In the genomic region with DNA sequence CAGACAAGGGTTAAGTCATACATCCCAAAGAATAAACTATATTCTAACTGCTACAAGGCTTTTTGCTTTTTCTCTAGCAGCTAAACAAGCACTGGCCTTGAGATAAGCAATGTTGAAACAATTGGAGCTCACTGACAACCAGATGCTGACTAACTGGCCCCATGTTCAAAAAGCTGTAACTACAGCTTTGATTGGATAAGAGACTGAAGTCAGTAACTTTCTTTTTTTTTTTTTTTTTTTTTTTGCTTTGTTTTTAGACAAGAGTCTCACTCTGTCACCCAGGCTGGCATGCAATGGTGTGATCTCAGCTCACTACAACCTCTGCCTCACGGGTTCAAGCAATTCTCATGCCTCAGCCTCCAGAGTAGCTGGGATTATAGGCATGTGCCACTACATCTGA, we compare ENCODE assay signal across 19 cellular contexts. TPM values are rescaled to one million over a fixed set of nuclear protein-coding genes. Genes with fewer than 3 reads are reported as not detected.
A peak's percentile ranks its signal among the peaks of the same experiment; 100 is the strongest.
DNase-seq lines count a peak whose midpoint lies in the region; ATAC-seq, FAIRE-seq and TF ChIP-seq lines count a peak whose summit lies in the region.
"Had no signal": no experiment of that assay in that cellular context is flagged by ENCODE, and none has a peak within 500 bp of the region (broad histone marks: within the 10 kb centered on the region; RNA-seq: fewer than 3 reads in every experiment).

No MANE protein-coding gene starts in this region.

- H4K20me1 ChIP-seq in endothelial cell of umbilical vein (replicated peaks; ENCODE audit: control insufficient read depth, extremely low read depth, insufficient read depth, low read length) = no peaks in the 10 kb centered on the region

- H3K79me2 ChIP-seq in endothelial cell of umbilical vein (ENCODE audit: control insufficient read depth, insufficient read depth, low read length) = no peaks in the 10 kb centered on the region

- no peak for FAIRE-seq in endothelial cell of umbilical vein (lab: Jason Lieb, UNC)
- FAIRE-seq: A549, GM12878, GM18507 had no signal

- H3K27me3 ChIP-seq in adrenal gland = no peaks in the 10 kb centered on the region
- H3K27me3 ChIP-seq in endothelial cell of umbilical vein (ENCODE audit: control insufficient read depth in 2 of 2, insufficient read depth in 2 of 2, low read length in 2 of 2) = no peaks in the 10 kb centered on the region
- peaks cover 0 to 9% of the 10 kb centered on the region in 2 experiments for H3K27me3 ChIP-seq in mesenchymal stem cell (ENCODE audit: control insufficient read depth in 1 of 2, insufficient read depth in 1 of 2, low read length in 2 of 2)
- H3K27me3 ChIP-seq: BE2C had no signal

- H3K36me3 ChIP-seq in adrenal gland (replicated peaks in 1 of 2) = no peaks in the 10 kb centered on the region
- H3K36me3 ChIP-seq in endothelial cell of umbilical vein (ENCODE audit: control insufficient read depth in 2 of 2, extremely low read depth in 1 of 2, insufficient read depth in 2 of 2, low read length in 2 of 2) = no peaks in the 10 kb centered on the region
- H3K36me3 ChIP-seq in mesenchymal stem cell (ENCODE audit: control insufficient read depth in 1 of 2, insufficient read depth in 2 of 2, low read depth in 1 of 2, low read length in 2 of 2) = no peaks in the 10 kb centered on the region
- H3K36me3 ChIP-seq: BE2C had no signal

- no TSS peak for BruUV-seq in endothelial cell of umbilical vein (replicated peaks; lab: Mats Ljungman, UMichigan)

- no peak overlapping the region for H2BK15ac ChIP-seq in mesenchymal stem cell (ENCODE audit: low read depth, poor library complexity, severe bottlenecking)

- CTCF ChIA-PET in endothelial cell of umbilical vein (lab: Charles Lee) = interaction anchor here (0.7 to 2.1 kb wide), 6 partner anchors 12 to 225 kb away, joined by 3 to 13 read pairs (median 4); no protein-coding TSS in a partner anchor

- H3K14ac ChIP-seq in mesenchymal stem cell (ENCODE audit: low read length in 2 of 2) = no peak overlapping the region

- H3K4me3 ChIP-seq in adrenal gland = no peak overlapping the region
- H3K4me3 ChIP-seq in endothelial cell of umbilical vein (replicated peaks in 1 of 3; ENCODE audit: insufficient read depth in 1 of 3, low read depth in 1 of 3, low read length in 3 of 3) = no peak overlapping the region
- no peak overlapping the region for H3K4me3 ChIP-seq in mesenchymal stem cell (ENCODE audit: insufficient read depth in 1 of 2, low read depth in 1 of 2, low read length in 2 of 2)
- H3K4me3 ChIP-seq: A549, GM12878, GM23338 had no signal

- no peak overlapping the region for H3K23ac ChIP-seq in mesenchymal stem cell (ENCODE audit: low read length in 2 of 2)

- no peak overlapping the region for H2BK120ac ChIP-seq in mesenchymal stem cell (ENCODE audit: low read depth, low read length)

- no peak overlapping the region for H3K4ac ChIP-seq in mesenchymal stem cell (ENCODE audit: low read depth in 1 of 2, low read length in 2 of 2)

- H2BK5ac ChIP-seq in mesenchymal stem cell (ENCODE audit: low read depth, low read length, poor library complexity, severe bottlenecking) = no peak overlapping the region

- POLR2A ChIA-PET in endothelial cell of umbilical vein (lab: Charles Lee) = no interaction called here

- no peak overlapping the region for H4K91ac ChIP-seq in mesenchymal stem cell (ENCODE audit: low read length)

- TF ChIP-seq CTCF in adrenal gland (IDR thresholded peaks at IDR 0.05) (no peak), endothelial cell of umbilical vein (IDR thresholded peaks at IDR 0.05; ENCODE audit: extremely low read depth in 1 of 2, insufficient read depth in 1 of 2, low read depth in 1 of 2, low read length in 2 of 2) (no peak)

- H2AFZ ChIP-seq in endothelial cell of umbilical vein (ENCODE audit: low read depth, low read length) (no peak overlapping the region), mesenchymal stem cell (ENCODE audit: low read depth, low read length) (no peak overlapping the region)
- H2AFZ ChIP-seq: GM23338 had no signal

- no peaks in the 10 kb centered on the region for H3K79me1 ChIP-seq in mesenchymal stem cell (replicated peaks; ENCODE audit: low read length, poor library complexity, severe bottlenecking)

- H3K4me1 ChIP-seq in adrenal gland (replicated peaks in 1 of 2) (no peaks in the 10 kb centered on the region), endothelial cell of umbilical vein (ENCODE audit: control insufficient read depth, extremely low read depth, insufficient read depth, low read length) (no peaks in the 10 kb centered on the region), mesenchymal stem cell (ENCODE audit: control insufficient read depth, insufficient read depth, low read depth, low read length) (peaks cover 5% of the 10 kb centered on the region)
- H3K4me1 ChIP-seq: A549, BE2C had no signal

- H3K18ac ChIP-seq in mesenchymal stem cell (ENCODE audit: low read depth in 1 of 2, low read length in 2 of 2) = no peak overlapping the region

- no peaks in the 10 kb centered on the region for H3K9me1 ChIP-seq in endothelial cell of umbilical vein (replicated peaks; ENCODE audit: control insufficient read depth, extremely low read depth, insufficient read depth, low read length)

- whole genome bisulfite sequencing in adrenal gland, 4 donors = 33 to 64% (median 47%) methylated on average over 1 of the region's 1 CpG
- 100% methylated on average over 1 of the region's 1 CpG for WGBS in mesenchymal stem cell

- no peaks in the 10 kb centered on the region for H3K9me3 ChIP-seq in adrenal gland (replicated peaks in 1 of 3)
- no peaks in the 10 kb centered on the region for H3K9me3 ChIP-seq in endothelial cell of umbilical vein (replicated peaks; ENCODE audit: control insufficient read depth, insufficient read depth, low read length)
- no peaks in the 10 kb centered on the region for H3K9me3 ChIP-seq in mesenchymal stem cell (ENCODE audit: control insufficient read depth, low read length)
- H3K9me3 ChIP-seq: A549, BE2C had no signal

- ATAC-seq in HG03442 (IDR thresholded peaks at IDR 0.05; ENCODE audit: unreplicated experiment) = no peak
- ATAC-seq: GM12878, GM23338 had no signal

- no peak overlapping the region for H3K4me2 ChIP-seq in endothelial cell of umbilical vein (ENCODE audit: insufficient read depth, low read length)
- H3K4me2 ChIP-seq in mesenchymal stem cell (ENCODE audit: low read length, poor library complexity, severe bottlenecking) = no peak overlapping the region
- H3K4me2 ChIP-seq: A549, GM23338 had no signal

- dilution Hi-C loops in endothelial cell of umbilical vein (cut with MboI; ENCODE audit: extremely low pct_ligation_motif_present, low sequenced_read_pairs) = no loop called here

- H3K9ac ChIP-seq in endothelial cell of umbilical vein (replicated peaks; ENCODE audit: extremely low read depth, insufficient read depth, low read length) (no peak overlapping the region), mesenchymal stem cell (ENCODE audit: low read length) (no peak overlapping the region)

- H3K27ac ChIP-seq in adrenal gland = peak overlapping the region in 4 of 5 donors; percentile 63 to 90 (median 68)
- H3K27ac ChIP-seq in endothelial cell of umbilical vein (ENCODE audit: insufficient read depth, low read depth, low read length) = no peak overlapping the region
- H3K27ac ChIP-seq in mesenchymal stem cell (ENCODE audit: low read length, poor library complexity, severe bottlenecking) = no peak overlapping the region
- H3K27ac ChIP-seq: A549, C4-2B had no signal

- H2BK12ac ChIP-seq in mesenchymal stem cell (ENCODE audit: low read length in 2 of 2) = no peak overlapping the region

- DNase-seq in adrenal gland = peak; percentile 42 to 79 (median 77)
- DNase-seq in endothelial cell of umbilical vein (ENCODE audit: low read depth, low spot score) = peak; percentile 30
- DNase-seq in mesenchymal stem cell = peak; percentile 65
- DNase-seq in NCI-H1092 treated with DMSO at 0.1 percent for 48 hours (lab: John Stamatoyannopoulos, UW) = no peak
- no peak for DNase-seq in cerebellar nuclear complex (lab: John Stamatoyannopoulos, UW)
- no peak for DNase-seq in SIG-M5 (lab: John Stamatoyannopoulos, UW)
- DNase-seq: BE2C; CD4-positive, alpha-beta memory T cell; DMS79; H7 had no signal

- H2AK5ac ChIP-seq in mesenchymal stem cell (ENCODE audit: low read length, severe bottlenecking) = no peak overlapping the region

- TF ChIP-seq POLR2A in adrenal gland (IDR thresholded peaks at IDR 0.05) = no peak
- TF ChIP-seq POLR2A in endothelial cell of umbilical vein (IDR thresholded peaks at IDR 0.05; ENCODE audit: low read depth, low read length) = no peak

- intact Hi-C loops in adrenal gland (cut with DNase I) = no loop called here
- intact Hi-C loops in endothelial cell of umbilical vein (cut with micrococcal nuclease) = no loop called here

- no peak overlapping the region for H4K8ac ChIP-seq in mesenchymal stem cell (ENCODE audit: low read length)

TF ChIP-seq in endothelial cell of umbilical vein, 7 proteins besides CTCF, POLR2A, EP300 and RAD21:
- TF ChIP-seq FOS (IDR thresholded peaks at IDR 0.05; ENCODE audit: borderline replicate concordance, insufficient read depth, low read length) = no peak

RNA-seq across cellular contexts. Expression of a gene that starts 45.4 kb away (rescaled TPM):
- 10 to 100 TPM in 5 of 8 donors, 1 to 10 TPM in 3; 3.6 to 15.5 (median 10.5) TPM for total RNA-seq in adrenal gland
- 10 to 100 TPM in 1 of 3 donors, 1 to 10 TPM in 2; 6.5 to 21.6 (median 7.5) TPM for polyA plus RNA-seq in adrenal gland
- total RNA-seq in endothelial cell of umbilical vein = 1.0 and 1.3 TPM in 2 replicates
- polyA plus RNA-seq in endothelial cell of umbilical vein = 2.2 and 2.8 TPM in 2 replicates
- polyA plus RNA-seq in endothelial cell of umbilical vein (2011; cell fraction: cytosol; rRNA removed) = 3.3 and 4.1 TPM in 2 replicates
- 4.8 TPM in 2 replicates for polyA plus RNA-seq in endothelial cell of umbilical vein (2011; cell fraction: nucleus; rRNA removed)
- 0.33 and 2.6 TPM in 2 replicates for polyA plus RNA-seq in endothelial cell of umbilical vein (2012)
- 2.1 and 2.5 TPM in 2 replicates for polyA minus RNA-seq in endothelial cell of umbilical vein
- polyA minus RNA-seq in endothelial cell of umbilical vein (2011; cell fraction: cytosol; rRNA and poly(A)+ RNA removed) = not detected
- polyA minus RNA-seq in endothelial cell of umbilical vein (2011; cell fraction: nucleus; rRNA and poly(A)+ RNA removed) = 1.9 and 3.4 TPM in 2 replicates
- 0.07 TPM for polyA plus RNA-seq in mesenchymal stem cell (2013, experiment 1 of 2)
- 0.05 TPM for polyA plus RNA-seq in mesenchymal stem cell (2013, experiment 2 of 2)
- total RNA-seq: CD4-positive, alpha-beta memory T cell; G401; HT-29 had no signal
- polyA plus RNA-seq: A549, AG04450 had no signal

Comparison
In these comparisons a context has a peak if more than half of its experiments do, and no peak if none do; other contexts are left out.
1. DNase-seq: peak in adrenal gland (7 of 7), endothelial cell of umbilical vein (single experiment) and mesenchymal stem cell (single experiment); none in NCI-H1092 treated with DMSO at 0.1 percent for 48 hours (single experiment), cerebellar nuclear complex (0 of 2) and SIG-M5 (single experiment).
2. H3K27ac ChIP-seq: peak in adrenal gland (4 of 5); none in endothelial cell of umbilical vein (single experiment) and mesenchymal stem cell (single experiment).